Comparison of ENCODE assay signal across 8 cellular contexts in the genomic region with DNA sequence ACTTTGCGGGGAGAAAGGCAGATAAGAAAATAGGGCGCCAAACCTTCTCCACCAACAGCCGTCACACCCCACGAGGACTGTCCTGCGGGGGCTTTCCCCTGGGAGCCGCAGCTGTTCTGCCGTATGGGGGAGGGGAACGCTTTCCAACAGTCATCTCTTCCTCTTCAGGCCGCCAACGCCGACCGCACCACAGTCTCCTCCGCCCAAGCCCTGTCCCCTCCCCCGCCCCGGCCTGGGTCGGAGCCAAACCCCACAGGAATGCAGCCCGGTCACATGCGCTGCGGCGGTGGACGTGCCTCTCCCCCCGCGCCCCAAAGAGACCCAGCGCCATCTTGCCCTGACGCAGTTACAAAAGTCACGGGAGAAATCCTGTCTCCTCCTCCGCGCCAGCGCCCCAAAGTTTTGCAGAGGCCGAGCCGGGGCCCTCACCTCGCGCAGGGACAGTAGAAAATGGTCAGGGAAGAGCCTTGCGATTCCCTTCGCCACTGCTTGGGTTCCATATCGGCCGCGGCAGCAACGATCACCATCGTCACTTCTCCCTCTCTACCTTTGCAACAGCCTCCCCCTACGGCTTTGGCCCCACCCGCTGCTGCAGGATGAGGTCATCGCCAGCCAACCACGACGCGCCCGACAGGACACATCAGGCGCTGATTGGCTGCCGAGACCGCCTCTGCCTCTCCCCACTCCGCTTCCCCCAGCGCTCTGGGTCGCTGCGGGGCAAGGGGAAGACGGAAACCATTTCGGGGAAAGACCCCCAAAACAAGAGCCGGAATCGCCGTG. TPM values are rescaled to one million over a fixed set of nuclear protein-coding genes. Genes with fewer than 3 reads are reported as not detected.
DNase-seq lines count a peak whose midpoint lies in the region; ATAC-seq and TF ChIP-seq lines count a peak whose summit lies in the region.

No MANE protein-coding gene starts in this region.

- peak overlapping the region; percentile 99 for H3K9ac ChIP-seq in fibroblast of lung (ENCODE audit: insufficient read depth, low read length)

- H2AFZ ChIP-seq in GM23338 (no peak overlapping the region), fibroblast of lung (ENCODE audit: low read length) (no peak overlapping the region)

- H3K27me3 ChIP-seq in GM23338 (ENCODE audit: insufficient read depth) = no peaks in the 10 kb centered on the region
- no peaks in the 10 kb centered on the region for H3K27me3 ChIP-seq in fibroblast of lung (ENCODE audit: control insufficient read depth, insufficient read depth, low read length)
- H3K27me3 ChIP-seq in naive thymus-derived CD4-positive, alpha-beta T cell (ENCODE audit: control insufficient read depth in 2 of 2, insufficient read depth in 2 of 2, low read length in 2 of 2) = no peaks in the 10 kb centered on the region

- peaks cover 19% of the 10 kb centered on the region for H3K27me3 Mint-ChIP-seq in GM23338 (ENCODE audit: insufficient read depth, low read depth, poor library complexity)
- no peaks in the 10 kb centered on the region for H3K27me3 Mint-ChIP-seq in activated T-helper 17 cell treated with anti-CD3 and anti-CD28 coated beads, Interleukin-2, amount 50 U/mL, for 72 hours
- peaks cover 0 to 8% (median 0%) of the 10 kb centered on the region in 5 donors for H3K27me3 Mint-ChIP-seq in naive thymus-derived CD4-positive, alpha-beta T cell
- H3K27me3 Mint-ChIP-seq in stimulated activated memory B cell treated with anti-CD40 and anti-IgM and Interleukin-4, amounts not matched to agents 10 μg/mL and 1 μg/mL and 100 μg/mL, for 72 hours = no peaks in the 10 kb centered on the region

- H3K4me3 Mint-ChIP-seq in GM23338 = peak overlapping the region; percentile 99
- H3K4me3 Mint-ChIP-seq in activated T-helper 17 cell treated with anti-CD3 and anti-CD28 coated beads, Interleukin-2, amount 50 U/mL, for 72 hours = peak overlapping the region; percentile 99
- peak overlapping the region; percentile 96 to 100 (median 98) for H3K4me3 Mint-ChIP-seq in naive thymus-derived CD4-positive, alpha-beta T cell
- peak overlapping the region; percentile 96 for H3K4me3 Mint-ChIP-seq in stimulated activated memory B cell treated with anti-CD40 and anti-IgM and Interleukin-4, amounts not matched to agents 10 μg/mL and 1 μg/mL and 100 μg/mL, for 72 hours

- intact Hi-C loops in naive thymus-derived CD4-positive, alpha-beta T cell (cut with micrococcal nuclease) = loop anchor here (1.0 to 10.0 kb wide), 15 partner anchors 28 to 1938 kb away; a partner anchor contains a TSS

- H3K79me2 ChIP-seq in GM23338 (replicated peaks; ENCODE audit: insufficient read depth) (peaks cover 35% of the 10 kb centered on the region), fibroblast of lung (ENCODE audit: control insufficient read depth, insufficient read depth, low read length) (peaks cover 86% of the 10 kb centered on the region)

- peak overlapping the region; percentile 72 for H3K4me3 ChIP-seq in GM23338
- peak overlapping the region; percentile 71 to 92 (median 76) for H3K4me3 ChIP-seq in fibroblast of lung (replicated peaks in 1 of 4; ENCODE audit: control extremely low read depth in 1 of 4, insufficient read depth in 1 of 4, low read depth in 3 of 4, low read length in 4 of 4)
- peak overlapping the region; percentile 99 for H3K4me3 ChIP-seq in naive thymus-derived CD4-positive, alpha-beta T cell (ENCODE audit: low read length)

- peaks cover 31% of the 10 kb centered on the region for H4K20me1 ChIP-seq in GM23338 (replicated peaks; ENCODE audit: insufficient read depth)
- H4K20me1 ChIP-seq in fibroblast of lung (ENCODE audit: control insufficient read depth, extremely low read depth, insufficient read depth, low read length) = peaks cover 4% of the 10 kb centered on the region

- CTCF ChIA-PET in naive thymus-derived CD4-positive, alpha-beta T cell (lab: Charles Lee) = interaction anchor here (1.1 to 5.7 kb wide), 2 partner anchors 30 to 376 kb away, joined by 3 to 54 read pairs; a partner anchor contains a TSS

- H3K36me3 Mint-ChIP-seq in GM23338 (ENCODE audit: low read depth) = peaks cover 42% of the 10 kb centered on the region
- peaks cover 100% of the 10 kb centered on the region for H3K36me3 Mint-ChIP-seq in activated T-helper 17 cell treated with anti-CD3 and anti-CD28 coated beads, Interleukin-2, amount 50 U/mL, for 72 hours (ENCODE audit: low read depth)
- H3K36me3 Mint-ChIP-seq in naive thymus-derived CD4-positive, alpha-beta T cell = peaks cover 4 to 36% (median 5%) of the 10 kb centered on the region in 5 donors
- H3K36me3 Mint-ChIP-seq in stimulated activated memory B cell treated with anti-CD40 and anti-IgM and Interleukin-4, amounts not matched to agents 10 μg/mL and 1 μg/mL and 100 μg/mL, for 72 hours = peaks cover 48% of the 10 kb centered on the region

- no peaks in the 10 kb centered on the region for H3K9me2 ChIP-seq in GM23338 (ENCODE audit: insufficient read depth)

- no peaks in the 10 kb centered on the region for H3K9me3 ChIP-seq in fibroblast of lung (ENCODE audit: control insufficient read depth, insufficient read depth, low read depth, low read length)
- H3K9me3 ChIP-seq in naive thymus-derived CD4-positive, alpha-beta T cell (ENCODE audit: control insufficient read depth in 2 of 3, low read length in 3 of 3) = no peaks in the 10 kb centered on the region

- H3K27ac ChIP-seq in GM23338 (ENCODE audit: low read depth) (peak overlapping the region; percentile 100), fibroblast of lung (ENCODE audit: insufficient read depth, low read length) (peak overlapping the region; percentile 100)
- H3K27ac ChIP-seq in naive thymus-derived CD4-positive, alpha-beta T cell (ENCODE audit: low read depth, low read length) = peak overlapping the region; percentile 97

- H3K27ac Mint-ChIP-seq in GM23338 = peak overlapping the region; percentile 100
- peak overlapping the region; percentile 100 for H3K27ac Mint-ChIP-seq in activated T-helper 17 cell treated with anti-CD3 and anti-CD28 coated beads, Interleukin-2, amount 50 U/mL, for 72 hours
- peak overlapping the region; percentile 99 to 100 (median 100) for H3K27ac Mint-ChIP-seq in naive thymus-derived CD4-positive, alpha-beta T cell
- H3K27ac Mint-ChIP-seq in stimulated activated memory B cell treated with anti-CD40 and anti-IgM and Interleukin-4, amounts not matched to agents 10 μg/mL and 1 μg/mL and 100 μg/mL, for 72 hours = peak overlapping the region; percentile 100

- H3K36me3 ChIP-seq in GM23338 (ENCODE audit: insufficient read depth) (no peaks in the 10 kb centered on the region), fibroblast of lung (ENCODE audit: control insufficient read depth, insufficient read depth, low read length) (no peaks in the 10 kb centered on the region)
- H3K36me3 ChIP-seq in naive thymus-derived CD4-positive, alpha-beta T cell (ENCODE audit: control insufficient read depth in 2 of 3, insufficient read depth in 3 of 3, low read length in 3 of 3) = peaks cover 0 to 21% (median 0%) of the 10 kb centered on the region in 3 experiments

- peak; percentile 100 for DNase-seq in Daoy (ENCODE audit: low read depth)
- peak; percentile 98 for DNase-seq in GM23338 (ENCODE audit: low spot score)
- DNase-seq in Kasumi-1 (lab: John Stamatoyannopoulos, UW) = peak; percentile 95 to 97
- DNase-seq in RKO (ENCODE audit: low spot score) = peak; percentile 99
- DNase-seq in fibroblast of lung (ENCODE audit: low read depth in 2 of 2) = peak; percentile 97 to 98
- DNase-seq in naive thymus-derived CD4-positive, alpha-beta T cell = peak; percentile 98 to 100 (median 99)

- peak overlapping the region; percentile 92 for H3K4me2 ChIP-seq in GM23338
- peak overlapping the region; percentile 94 for H3K4me2 ChIP-seq in fibroblast of lung (ENCODE audit: extremely low read depth, insufficient read depth, low read length)

- no peaks in the 10 kb centered on the region for H3F3A ChIP-seq in GM23338 (replicated peaks; ENCODE audit: low read depth)

- H3K4me1 ChIP-seq in GM23338 (ENCODE audit: insufficient read depth) = peaks cover 36% of the 10 kb centered on the region
- H3K4me1 ChIP-seq in fibroblast of lung (ENCODE audit: control insufficient read depth, extremely low read depth, insufficient read depth, low read length) = no peaks in the 10 kb centered on the region
- peaks cover 13 to 30% of the 10 kb centered on the region in 2 donors for H3K4me1 ChIP-seq in naive thymus-derived CD4-positive, alpha-beta T cell (ENCODE audit: control insufficient read depth in 2 of 2, insufficient read depth in 2 of 2, low read length in 2 of 2)

- ATAC-seq in GM23338 = peak; percentile 75
- ATAC-seq in activated T-helper 17 cell treated with anti-CD3 and anti-CD28 coated beads, Interleukin-2, amount 50 U/mL, for 72 hours (replicated peaks) = peak; percentile 78
- peak; percentile 82 for ATAC-seq in naive thymus-derived CD4-positive, alpha-beta T cell
- ATAC-seq in stimulated activated memory B cell treated with anti-CD40 and anti-IgM and Interleukin-4, amounts not matched to agents 10 μg/mL and 1 μg/mL and 100 μg/mL, for 72 hours = peak; percentile 90

- H3K9me3 Mint-ChIP-seq in GM23338 = peaks cover 8% of the 10 kb centered on the region; the same call in 2 of the 3 replicates
- H3K9me3 Mint-ChIP-seq in activated T-helper 17 cell treated with anti-CD3 and anti-CD28 coated beads, Interleukin-2, amount 50 U/mL, for 72 hours = no peaks in the 10 kb centered on the region
- peaks cover 0 to 14% (median 0%) of the 10 kb centered on the region in 11 donors for H3K9me3 Mint-ChIP-seq in naive thymus-derived CD4-positive, alpha-beta T cell
- H3K9me3 Mint-ChIP-seq in stimulated activated memory B cell treated with anti-CD40 and anti-IgM and Interleukin-4, amounts not matched to agents 10 μg/mL and 1 μg/mL and 100 μg/mL, for 72 hours = no peaks in the 10 kb centered on the region

- H3K4me1 Mint-ChIP-seq in GM23338 = peaks cover 28% of the 10 kb centered on the region
- peaks cover 23% of the 10 kb centered on the region for H3K4me1 Mint-ChIP-seq in activated T-helper 17 cell treated with anti-CD3 and anti-CD28 coated beads, Interleukin-2, amount 50 U/mL, for 72 hours
- peaks cover 33 to 51% (median 43%) of the 10 kb centered on the region in 7 donors for H3K4me1 Mint-ChIP-seq in naive thymus-derived CD4-positive, alpha-beta T cell
- H3K4me1 Mint-ChIP-seq in stimulated activated memory B cell treated with anti-CD40 and anti-IgM and Interleukin-4, amounts not matched to agents 10 μg/mL and 1 μg/mL and 100 μg/mL, for 72 hours = peaks cover 48% of the 10 kb centered on the region

- POLR2A ChIA-PET in naive thymus-derived CD4-positive, alpha-beta T cell (lab: Charles Lee) = interaction anchor here (0.6 to 15.5 kb wide), 33 partner anchors 10 to 1272 kb away, joined by 3 to 639 read pairs (median 5); a partner anchor contains a TSS

- TF ChIP-seq CTCF in GM23338 (conservative IDR thresholded peaks at IDR 0.05; ENCODE audit: low read depth in 2 of 2) = no peak
- TF ChIP-seq CTCF in fibroblast of lung (conservative IDR thresholded peaks at IDR 0.05 in 1 of 2, IDR thresholded peaks at IDR 0.05 in 1 of 2; ENCODE audit: low read depth in 1 of 2, low read length in 2 of 2) = no peak

RNA-seq across cellular contexts. Expression of a gene that starts 1.3 kb away (rescaled TPM):
- 36.7 and 66.7 TPM in 2 replicates for total RNA-seq in Daoy (2014; rRNA removed; shearing (Covaris generic))
- total RNA-seq in GM23338 (2014; rRNA removed; shearing (Covaris generic)) = 43.2 and 50.2 TPM in 2 replicates
- polyA plus RNA-seq in GM23338 (2016; fragmentation: Nextera tagmentation; extraction: Ambion mirVana) = 55.7 and 70.9 TPM in 2 replicates
- total RNA-seq in activated T-helper 17 cell treated with anti-CD3 and anti-CD28 coated beads, Interleukin-2, amount 50 U/mL, for 72 hours = 100 to 1,000 TPM in 1 of 2 donors, 10 to 100 TPM in 1; 85.2 to 181 TPM
- 80.9 and 95.0 TPM in 2 replicates for total RNA-seq in fibroblast of lung
- 6.7 and 7.5 TPM in 2 replicates for polyA plus RNA-seq in fibroblast of lung
- 27.7 and 40.7 TPM in 2 replicates for polyA plus RNA-seq in fibroblast of lung (2012)
- 49.3 and 55.3 TPM in 2 replicates for polyA minus RNA-seq in fibroblast of lung (ENCODE audit: low replicate concordance)
- total RNA-seq in naive thymus-derived CD4-positive, alpha-beta T cell = 100 to 1,000 TPM; 129 to 221 (median 186) TPM
- 100 to 1,000 TPM; 195 to 221 TPM for polyA plus RNA-seq in naive thymus-derived CD4-positive, alpha-beta T cell

Comparison
In these comparisons a context has a peak if more than half of its experiments do, and no peak if none do; other contexts are left out.
1. Peak in every context shown above with its lines: DNase-seq, ATAC-seq, H3K4me3 ChIP-seq and H3K27ac ChIP-seq.